ENCODE assay signal across 8 cellular contexts in the genomic region with DNA sequence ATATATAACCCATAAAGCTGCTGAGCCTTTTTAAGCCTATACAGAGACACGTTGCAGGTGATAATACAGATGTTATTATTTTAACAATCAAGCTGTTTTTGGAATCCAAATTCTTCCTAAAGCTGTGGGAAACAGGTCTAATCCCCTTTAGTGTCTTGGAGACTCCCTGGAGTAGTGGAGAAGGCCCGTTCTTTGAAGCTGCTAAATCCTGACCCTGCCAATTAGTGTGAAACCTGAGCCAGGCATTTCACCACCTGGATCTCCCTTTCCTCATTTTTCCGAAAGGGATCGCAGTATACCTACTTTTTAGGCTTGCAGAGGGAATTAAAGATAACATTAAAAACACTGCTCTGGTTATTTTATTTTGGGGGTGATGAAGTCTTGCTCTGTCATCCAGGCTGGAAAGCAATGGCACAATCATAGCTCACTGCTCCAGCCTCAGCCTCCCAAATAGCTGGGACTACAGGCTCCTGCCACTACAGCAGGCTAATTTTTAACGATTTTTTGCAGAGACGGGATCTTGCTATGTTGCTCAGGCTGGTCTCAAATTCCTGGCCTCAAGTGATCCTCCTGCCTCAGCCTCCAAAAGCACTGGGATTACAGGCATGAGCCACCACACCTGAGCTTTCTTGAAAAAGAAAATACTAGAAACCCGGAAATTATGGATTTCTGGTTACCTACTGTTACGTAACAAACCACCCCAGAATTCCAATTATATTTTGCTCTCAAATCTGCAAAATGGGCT. TPM values are rescaled to one million over a fixed set of nuclear protein-coding genes. Genes with fewer than 3 reads are reported as not detected.
DNase-seq lines count a peak whose midpoint lies in the region; ATAC-seq, FAIRE-seq and TF ChIP-seq lines count a peak whose summit lies in the region.

No MANE protein-coding gene starts in this region.

- H3K4me2 ChIP-seq in keratinocyte (ENCODE audit: control insufficient read depth, extremely low read depth, insufficient read depth, low read depth, low read length) = peak overlapping the region; percentile 94

- no peak for FAIRE-seq in keratinocyte (lab: Jason Lieb, UNC)

- H3K4me1 Mint-ChIP-seq in activated T-cell treated with anti-CD3 and anti-CD28 coated beads, Interleukin-2, amount 50 U/mL, for 24 hours (ENCODE audit: low read depth) = peaks cover 60% of the 10 kb centered on the region
- peaks cover 48% of the 10 kb centered on the region for H3K4me1 Mint-ChIP-seq in activated CD4-positive, alpha-beta memory T cell treated with anti-CD3 and anti-CD28 coated beads, Interleukin-2, amount 10 ng/mL, durations not matched to agents 7 days and 5 days

- peaks cover 31% of the 10 kb centered on the region for H3K4me1 ChIP-seq in keratinocyte (ENCODE audit: control insufficient read depth, extremely low read depth, insufficient read depth, low read length)

- POLR2A ChIA-PET in activated CD4-positive, alpha-beta memory T cell treated with anti-CD3 and anti-CD28 coated beads, Interleukin-2, amount 10 ng/mL, durations not matched to agents 7 days and 5 days (lab: Charles Lee) = interaction anchor here (0.5 to 1.7 kb wide), 8 partner anchors 11 to 201 kb away, joined by 3 to 11 read pairs (median 4); a partner anchor contains a TSS

- ATAC-seq in HG03520 (IDR thresholded peaks at IDR 0.05; ENCODE audit: unreplicated experiment) = no peak
- no peak for ATAC-seq in HG03378 (IDR thresholded peaks at IDR 0.05; ENCODE audit: unreplicated experiment)

- DNase-seq in activated T-cell treated with anti-CD3 and anti-CD28 coated beads, Interleukin-2, amount 50 U/mL, for 24 hours = no peak
- no peak for DNase-seq in activated T-cell treated with anti-CD3 and anti-CD28 coated beads, Interleukin-2, amount 50 U/mL, for 48 hours
- no peak for DNase-seq in activated CD4-positive, alpha-beta memory T cell treated with anti-CD3 and anti-CD28 coated beads, Interleukin-2, amount 10 ng/mL, durations not matched to agents 7 days and 5 days
- DNase-seq in keratinocyte (ENCODE audit: low read depth, low spot score) = no peak
- no peak for DNase-seq in islet precursor cell

- no peaks in the 10 kb centered on the region for H3K27me3 ChIP-seq in keratinocyte (ENCODE audit: control insufficient read depth, extremely low read depth, insufficient read depth, low read length)

- CTCF ChIA-PET in activated CD4-positive, alpha-beta memory T cell treated with anti-CD3 and anti-CD28 coated beads, Interleukin-2, amount 10 ng/mL, durations not matched to agents 7 days and 5 days (lab: Charles Lee) = no interaction called here

- no peak overlapping the region for H3K9ac ChIP-seq in keratinocyte (ENCODE audit: control insufficient read depth, extremely low read depth, insufficient read depth, low read length)

- no peaks in the 10 kb centered on the region for H3K9me3 ChIP-seq in keratinocyte (ENCODE audit: control insufficient read depth, low read depth, low read length)

- H2AFZ ChIP-seq in keratinocyte (ENCODE audit: control insufficient read depth, low read length) = no peak overlapping the region

- H4K20me1 ChIP-seq in keratinocyte (ENCODE audit: control insufficient read depth, extremely low read depth, insufficient read depth, low read length) = no peaks in the 10 kb centered on the region

- H3K36me3 ChIP-seq in keratinocyte (ENCODE audit: control insufficient read depth in 2 of 2, extremely low read depth in 1 of 2, insufficient read depth in 2 of 2, low read length in 2 of 2) = peaks cover 3 to 10% of the 10 kb centered on the region in 2 experiments

- H3K79me2 ChIP-seq in keratinocyte (ENCODE audit: control insufficient read depth, insufficient read depth, low read length) = peaks cover 32% of the 10 kb centered on the region

- no peaks in the 10 kb centered on the region for H3K9me3 Mint-ChIP-seq in activated T-cell treated with anti-CD3 and anti-CD28 coated beads, Interleukin-2, amount 50 U/mL, for 24 hours
- H3K9me3 Mint-ChIP-seq in activated CD4-positive, alpha-beta memory T cell treated with anti-CD3 and anti-CD28 coated beads, Interleukin-2, amount 10 ng/mL, durations not matched to agents 7 days and 5 days = no peaks in the 10 kb centered on the region

- H3K27ac Mint-ChIP-seq in activated T-cell treated with anti-CD3 and anti-CD28 coated beads, Interleukin-2, amount 50 U/mL, for 24 hours = peak overlapping the region; percentile 96
- peak overlapping the region; percentile 98 for H3K27ac Mint-ChIP-seq in activated CD4-positive, alpha-beta memory T cell treated with anti-CD3 and anti-CD28 coated beads, Interleukin-2, amount 10 ng/mL, durations not matched to agents 7 days and 5 days

- H3K27me3 Mint-ChIP-seq in activated T-cell treated with anti-CD3 and anti-CD28 coated beads, Interleukin-2, amount 50 U/mL, for 24 hours = no peaks in the 10 kb centered on the region
- H3K27me3 Mint-ChIP-seq in activated CD4-positive, alpha-beta memory T cell treated with anti-CD3 and anti-CD28 coated beads, Interleukin-2, amount 10 ng/mL, durations not matched to agents 7 days and 5 days = no peaks in the 10 kb centered on the region

- no peaks in the 10 kb centered on the region for H3K9me1 ChIP-seq in keratinocyte (ENCODE audit: control insufficient read depth, extremely low read depth, insufficient read depth, low read length)

- dilution Hi-C loops in keratinocyte (cut with MboI; ENCODE audit: extremely low pct_ligation_motif_present, low sequenced_read_pairs) = no loop called here

- no peak for TF ChIP-seq CTCF in keratinocyte (optimal IDR thresholded peaks at IDR 0.05 in 1 of 3, IDR thresholded peaks at IDR 0.05 in 1 of 3, conservative IDR thresholded peaks at IDR 0.05 in 1 of 3; ENCODE audit: extremely low read depth in 1 of 3, insufficient read depth in 2 of 3, low read length in 3 of 3)

- H3K4me3 Mint-ChIP-seq in activated T-cell treated with anti-CD3 and anti-CD28 coated beads, Interleukin-2, amount 50 U/mL, for 24 hours = peak overlapping the region; percentile 89
- H3K4me3 Mint-ChIP-seq in activated CD4-positive, alpha-beta memory T cell treated with anti-CD3 and anti-CD28 coated beads, Interleukin-2, amount 10 ng/mL, durations not matched to agents 7 days and 5 days = peak overlapping the region; percentile 86

- H3K36me3 Mint-ChIP-seq in activated T-cell treated with anti-CD3 and anti-CD28 coated beads, Interleukin-2, amount 50 U/mL, for 24 hours (ENCODE audit: low read depth) = peaks cover 54% of the 10 kb centered on the region
- peaks cover 22% of the 10 kb centered on the region for H3K36me3 Mint-ChIP-seq in activated CD4-positive, alpha-beta memory T cell treated with anti-CD3 and anti-CD28 coated beads, Interleukin-2, amount 10 ng/mL, durations not matched to agents 7 days and 5 days (ENCODE audit: low read depth)

- H3K4me3 ChIP-seq in keratinocyte (ENCODE audit: control insufficient read depth in 2 of 3, extremely low read depth in 1 of 3, insufficient read depth in 2 of 3, low read depth in 1 of 3, low read length in 3 of 3) = peak overlapping the region in 1 of 3 experiments; percentile 97

- peak overlapping the region; percentile 14 for H3K27ac ChIP-seq in keratinocyte (ENCODE audit: control insufficient read depth, insufficient read depth, low read length)
- peak overlapping the region; percentile 88 for H3K27ac ChIP-seq in temporal lobe (ENCODE audit: low read depth, low read length)

RNA-seq across cellular contexts. Expression of a gene that starts 1.7 kb away (rescaled TPM):
- 10 to 100 TPM; 35.6 to 37.8 TPM for total RNA-seq in activated CD4-positive, alpha-beta memory T cell treated with anti-CD3 and anti-CD28 coated beads, Interleukin-2, amount 10 ng/mL, durations not matched to agents 7 days and 5 days
- 9.9 to 16.4 TPM (median 14.4 TPM) in 3 replicates for polyA plus RNA-seq in keratinocyte
- polyA plus RNA-seq in keratinocyte (2011; ENCODE audit: low read depth) = 11.5 TPM
- polyA plus RNA-seq in keratinocyte (2011; cell fraction: cytosol; rRNA removed) = 11.5 and 13.0 TPM in 2 replicates
- polyA plus RNA-seq in keratinocyte (2011; cell fraction: nucleus; rRNA removed) = 30.2 and 34.7 TPM in 2 replicates
- 13.2 and 17.1 TPM in 2 replicates for polyA plus RNA-seq in keratinocyte (2012; ENCODE audit: low replicate concordance)
- 13.2 to 21.5 TPM (median 18.1 TPM) in 3 replicates for polyA minus RNA-seq in keratinocyte
- 9.2 TPM for polyA minus RNA-seq in keratinocyte (2011; cell fraction: cytosol; rRNA and poly(A)+ RNA removed)
- 13.9 and 20.4 TPM in 2 replicates for polyA minus RNA-seq in keratinocyte (2011; cell fraction: nucleus; rRNA and poly(A)+ RNA removed)
- total RNA-seq in temporal lobe = 17.2 TPM

RNA-seq across cellular contexts. Expression of a gene that starts 4.9 kb away (rescaled TPM):
- total RNA-seq in activated CD4-positive, alpha-beta memory T cell treated with anti-CD3 and anti-CD28 coated beads, Interleukin-2, amount 10 ng/mL, durations not matched to agents 7 days and 5 days = 100 to 1,000 TPM; 140 to 145 TPM
- polyA plus RNA-seq in keratinocyte = 6.6 to 12.0 TPM (median 10.7 TPM) in 3 replicates
- 7.3 TPM for polyA plus RNA-seq in keratinocyte (2011; ENCODE audit: low read depth)
- polyA plus RNA-seq in keratinocyte (2011; cell fraction: cytosol; rRNA removed) = 2.5 and 2.7 TPM in 2 replicates
- polyA plus RNA-seq in keratinocyte (2011; cell fraction: nucleus; rRNA removed) = 58.3 and 59.4 TPM in 2 replicates
- polyA plus RNA-seq in keratinocyte (2012; ENCODE audit: low replicate concordance) = 5.8 and 9.0 TPM in 2 replicates
- polyA minus RNA-seq in keratinocyte = 11.3 to 27.6 TPM (median 26.5 TPM) in 3 replicates
- polyA minus RNA-seq in keratinocyte (2011; cell fraction: cytosol; rRNA and poly(A)+ RNA removed) = 8.8 TPM
- 22.3 and 30.6 TPM in 2 replicates for polyA minus RNA-seq in keratinocyte (2011; cell fraction: nucleus; rRNA and poly(A)+ RNA removed)
- total RNA-seq in temporal lobe = 13.8 TPM
